11 cellular contexts compared by ENCODE assay signal in genomic region chr1:151905070-151905442, GRCh38. TPM values are rescaled to one million over a fixed set of nuclear protein-coding genes. Genes with fewer than 3 reads are reported as not detected.
DNase-seq lines count a peak whose midpoint lies in the region; ATAC-seq and TF ChIP-seq lines count a peak whose summit lies in the region.
"Had no signal": no experiment of that assay in that cellular context is flagged by ENCODE, and none has a peak within 500 bp of the region (broad histone marks: within the 10 kb centered on the region; RNA-seq: fewer than 3 reads in every experiment).

No MANE protein-coding gene starts in this region.

- H3K36me3 ChIP-seq in brain microvascular endothelial cell (replicated peaks) = no peaks in the 10 kb centered on the region

- peaks cover 78% of the 10 kb centered on the region for H3K36me3 Mint-ChIP-seq in activated CD4-positive, alpha-beta T cell treated with anti-CD3 and anti-CD28 coated beads, Interleukin-2, amount 10 ng/mL, durations not matched to agents 7 days and 5 days (ENCODE audit: low read depth)

- peak overlapping the region; percentile 95 for H3K27ac Mint-ChIP-seq in activated CD4-positive, alpha-beta T cell treated with anti-CD3 and anti-CD28 coated beads, Interleukin-2, amount 10 ng/mL, durations not matched to agents 7 days and 5 days

- H3K27me3 ChIP-seq in brain microvascular endothelial cell (replicated peaks) = no peaks in the 10 kb centered on the region

- POLR2A ChIA-PET in activated CD4-positive, alpha-beta T cell treated with anti-CD3 and anti-CD28 coated beads, Interleukin-2, amount 10 ng/mL, durations not matched to agents 7 days and 5 days (lab: Charles Lee) = no interaction called here

- DNase-seq in ELF-1 (ENCODE audit: low read depth, low spot score) (peak; percentile 13), brain microvascular endothelial cell (peak; percentile 23), NCI-H524 (lab: John Stamatoyannopoulos, UW) (no peak), GOT3 (lab: John Stamatoyannopoulos, UW) (no peak), foreskin fibroblast (no peak)
- peak; percentile 68 for DNase-seq in activated CD4-positive, alpha-beta T cell treated with anti-CD3 and anti-CD28 coated beads, Interleukin-2, amount 10 ng/mL, durations not matched to agents 7 days and 5 days
- peak; percentile 38 for DNase-seq in stimulated activated CD4-positive, alpha-beta T cell treated with anti-CD3 and anti-CD28 coated beads, Interleukin-12 subunit alpha, Interleukin-12 subunit beta, amount 100 ng/mL, for 4 hours
- DNase-seq: NCI-H2029, SW 1271 had no signal

- H3K4me3 ChIP-seq in brain microvascular endothelial cell (ENCODE audit: low read depth, low read length) = no peak overlapping the region
- no peak overlapping the region for H3K4me3 ChIP-seq in foreskin fibroblast (ENCODE audit: low read depth in 1 of 2, low read length in 2 of 2)

- TF ChIP-seq CTCF in brain microvascular endothelial cell (IDR thresholded peaks at IDR 0.05; ENCODE audit: low read depth, low read length, missing control alignments) (no peak), foreskin fibroblast (IDR thresholded peaks at IDR 0.05; ENCODE audit: low read depth, low read length) (no peak)

- CTCF ChIA-PET in activated CD4-positive, alpha-beta T cell treated with anti-CD3 and anti-CD28 coated beads, Interleukin-2, amount 10 ng/mL, durations not matched to agents 7 days and 5 days (lab: Charles Lee) = interaction anchor here (0.7 to 1.9 kb wide), 4 partner anchors 23 to 216 kb away, joined by 3 to 11 read pairs (median 3); no protein-coding TSS in a partner anchor

- in situ Hi-C loops in brain microvascular endothelial cell (cut with HindIII; ENCODE audit: low pct_ligation_motif_present, low sequenced_read_pairs) = no loop called here

- peaks cover 65% of the 10 kb centered on the region for H3K4me1 Mint-ChIP-seq in activated CD4-positive, alpha-beta T cell treated with anti-CD3 and anti-CD28 coated beads, Interleukin-2, amount 10 ng/mL, durations not matched to agents 7 days and 5 days

- peak overlapping the region; percentile 59 for H3K4me3 Mint-ChIP-seq in activated CD4-positive, alpha-beta T cell treated with anti-CD3 and anti-CD28 coated beads, Interleukin-2, amount 10 ng/mL, durations not matched to agents 7 days and 5 days
- H3K4me3 Mint-ChIP-seq: CD14-positive monocyte had no signal

- no peak for ATAC-seq in HG03108 (IDR thresholded peaks at IDR 0.05; ENCODE audit: unreplicated experiment)

- no peaks in the 10 kb centered on the region for H3K27me3 Mint-ChIP-seq in activated CD4-positive, alpha-beta T cell treated with anti-CD3 and anti-CD28 coated beads, Interleukin-2, amount 10 ng/mL, durations not matched to agents 7 days and 5 days

- peak overlapping the region; percentile 77 for H3K27ac ChIP-seq in brain microvascular endothelial cell

- peaks cover 48% of the 10 kb centered on the region for H3K9me3 Mint-ChIP-seq in activated CD4-positive, alpha-beta T cell treated with anti-CD3 and anti-CD28 coated beads, Interleukin-2, amount 10 ng/mL, durations not matched to agents 7 days and 5 days

RNA-seq across cellular contexts. Expression of gene THEM4, which starts 4.3 kb away (rescaled TPM):
- total RNA-seq in activated CD4-positive, alpha-beta T cell treated with anti-CD3 and anti-CD28 coated beads, Interleukin-2, amount 10 ng/mL, durations not matched to agents 7 days and 5 days = 10 to 100 TPM; 33.5 to 34.0 TPM

RNA-seq across cellular contexts. Expression of gene THEM5, which starts 51.5 kb away (rescaled TPM):
- not detected for total RNA-seq in activated CD4-positive, alpha-beta T cell treated with anti-CD3 and anti-CD28 coated beads, Interleukin-2, amount 10 ng/mL, durations not matched to agents 7 days and 5 days

Comparison
In these comparisons a context has a peak if more than half of its experiments do, and no peak if none do; other contexts are left out.
1. DNase-seq: peak in ELF-1 (single experiment), activated CD4-positive, alpha-beta T cell treated with anti-CD3 and anti-CD28 coated beads, Interleukin-2, amount 10 ng/mL, durations not matched to agents 7 days and 5 days (single experiment), brain microvascular endothelial cell (single experiment) and stimulated activated CD4-positive, alpha-beta T cell treated with anti-CD3 and anti-CD28 coated beads, Interleukin-12 subunit alpha, Interleukin-12 subunit beta, amount 100 ng/mL, for 4 hours (single experiment); none in NCI-H524 (0 of 2), GOT3 (single experiment) and foreskin fibroblast (0 of 2).